In the genomic region with DNA sequence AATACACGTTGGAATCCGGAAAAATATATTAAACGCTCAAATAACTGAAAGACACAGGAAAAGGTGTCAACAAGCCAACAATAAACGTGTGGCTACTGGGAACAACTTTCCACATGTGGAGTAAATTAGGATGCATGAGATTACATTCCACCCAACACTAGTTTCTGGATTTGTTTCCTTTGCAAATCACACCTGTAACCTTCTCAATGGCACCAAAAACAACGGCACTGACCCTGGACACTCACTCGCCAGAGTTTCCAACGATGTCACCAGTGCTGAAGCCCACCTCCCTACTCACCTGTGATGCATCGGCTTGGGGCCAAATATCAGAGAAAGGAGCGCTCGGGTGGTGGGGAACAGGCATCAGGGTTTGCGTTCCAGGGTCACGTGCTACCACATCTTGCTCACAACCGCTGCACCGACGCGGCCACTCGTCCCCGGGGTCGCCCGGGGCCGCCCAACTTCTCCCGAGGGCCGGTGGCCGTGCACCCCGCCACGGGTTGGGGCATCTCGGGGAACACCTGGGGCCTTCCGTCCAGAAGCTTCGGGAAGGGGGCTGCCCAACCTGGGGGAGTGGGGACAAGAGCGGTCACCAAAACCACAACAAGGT, we compare ENCODE assay signal across 8 cellular contexts.
DNase-seq lines count a peak whose midpoint lies in the region; ATAC-seq lines count a peak whose summit lies in the region.

No MANE protein-coding gene starts in this region.

- peak overlapping the region; percentile 78 to 89 for H3K9ac ChIP-seq in mucosa of rectum (ENCODE audit: low read depth in 1 of 2, low read length in 2 of 2)

- H3K27ac ChIP-seq in mucosa of rectum (ENCODE audit: low read depth in 2 of 2, low read length in 2 of 2) (peak overlapping the region; percentile 81 to 83), substantia nigra (ENCODE audit: low read depth, low read length, poor library complexity, severe bottlenecking) (peak overlapping the region; percentile 27)

- no peaks in the 10 kb centered on the region for H3K9me3 Mint-ChIP-seq in effector memory CD8-positive, alpha-beta T cell

- peak overlapping the region; percentile 84 to 89 for H3K4me3 Mint-ChIP-seq in effector memory CD8-positive, alpha-beta T cell

- H3K36me3 Mint-ChIP-seq in effector memory CD8-positive, alpha-beta T cell (ENCODE audit: insufficient read depth) = peaks cover 48% of the 10 kb centered on the region

- peaks cover 9 to 15% of the 10 kb centered on the region in 2 donors for H3K36me3 ChIP-seq in mucosa of rectum (ENCODE audit: control insufficient read depth in 2 of 2, insufficient read depth in 2 of 2, low read length in 2 of 2)

- peaks cover 19 to 25% of the 10 kb centered on the region in 2 donors for H3K4me1 ChIP-seq in mucosa of rectum (ENCODE audit: control insufficient read depth in 2 of 2, insufficient read depth in 2 of 2, low read length in 2 of 2)

- H3K27ac Mint-ChIP-seq in effector memory CD8-positive, alpha-beta T cell = peak overlapping the region; percentile 89 to 91

- peak; percentile 23 for ATAC-seq in GM21717 (IDR thresholded peaks at IDR 0.05; ENCODE audit: unreplicated experiment)
- peak; percentile 11 for ATAC-seq in effector memory CD8-positive, alpha-beta T cell (replicated peaks)

- peak overlapping the region; percentile 76 to 83 for H3K4me3 ChIP-seq in mucosa of rectum (ENCODE audit: low read length in 2 of 2)

- H3K4me1 Mint-ChIP-seq in effector memory CD8-positive, alpha-beta T cell (ENCODE audit: low read depth in 2 of 2) = peaks cover 20 to 25% of the 10 kb centered on the region in 2 donors

- H3K27me3 ChIP-seq in mucosa of rectum (ENCODE audit: control insufficient read depth in 2 of 2, insufficient read depth in 2 of 2, low read length in 2 of 2) = no peaks in the 10 kb centered on the region

- DNase-seq in ELF-1 (ENCODE audit: low read depth, low spot score) = peak; percentile 74
- DNase-seq in KG1 (lab: John Stamatoyannopoulos, UW) = peak; percentile 6
- peak; percentile 11 for DNase-seq in activated CD4-positive, alpha-beta T cell treated with anti-CD3 and anti-CD28 coated beads for 1 hour
- peak; percentile 16 to 24 (median 20) for DNase-seq in effector memory CD8-positive, alpha-beta T cell
- DNase-seq in substantia nigra (lab: John Stamatoyannopoulos, UW) = peak in 18 of 49 donors; percentile 18 to 69 (median 36)
- DNase-seq in DMS153 (lab: John Stamatoyannopoulos, UW) = no peak

- no peaks in the 10 kb centered on the region for H3K9me3 ChIP-seq in mucosa of rectum (ENCODE audit: control insufficient read depth in 2 of 2, low read length in 2 of 2)

- H3K27me3 Mint-ChIP-seq in effector memory CD8-positive, alpha-beta T cell = no peaks in the 10 kb centered on the region
